In genomic region chr10:123007558-123008378, GRCh38 we compare ENCODE assay signal across 8 cellular contexts. TPM values are rescaled to one million over a fixed set of nuclear protein-coding genes. Genes with fewer than 3 reads are reported as not detected.
DNase-seq lines count a peak whose midpoint lies in the region; ATAC-seq and TF ChIP-seq lines count a peak whose summit lies in the region.

No MANE protein-coding gene starts in this region.

- no peaks in the 10 kb centered on the region for H3K9me3 ChIP-seq in parathyroid adenoma (ENCODE audit: control insufficient read depth, low read length)
- H3K9me3 ChIP-seq in vagina = no peaks in the 10 kb centered on the region

- no peaks in the 10 kb centered on the region for H3K27me3 ChIP-seq in parathyroid adenoma (ENCODE audit: control insufficient read depth, insufficient read depth, low read length)
- no peaks in the 10 kb centered on the region for H3K27me3 ChIP-seq in vagina

- H3K4me2 ChIP-seq in parathyroid adenoma (ENCODE audit: low read length) = peak overlapping the region; percentile 68

- intact Hi-C loops in vagina (cut with DNase I) = no loop called here

- H3K27me3 Mint-ChIP-seq in activated naive CD4-positive, alpha-beta T cell treated with anti-CD3 and anti-CD28 coated beads, Interleukin-2, amount 10 ng/mL, durations not matched to agents 7 days and 5 days = no peaks in the 10 kb centered on the region
- H3K27me3 Mint-ChIP-seq in glutamatergic neuron (ENCODE audit: unreplicated experiment) = peaks cover 9% of the 10 kb centered on the region

- peaks cover 41% of the 10 kb centered on the region for H3K4me1 Mint-ChIP-seq in activated naive CD4-positive, alpha-beta T cell treated with anti-CD3 and anti-CD28 coated beads, Interleukin-2, amount 10 ng/mL, durations not matched to agents 7 days and 5 days
- H3K4me1 Mint-ChIP-seq in glutamatergic neuron (ENCODE audit: low read depth, unreplicated experiment) = peaks cover 3% of the 10 kb centered on the region

- H3K27ac ChIP-seq in parathyroid adenoma = peak overlapping the region; percentile 68
- H3K27ac ChIP-seq in vagina = peak overlapping the region; percentile 95

- H3K27ac Mint-ChIP-seq in activated naive CD4-positive, alpha-beta T cell treated with anti-CD3 and anti-CD28 coated beads, Interleukin-2, amount 10 ng/mL, durations not matched to agents 7 days and 5 days = peak overlapping the region; percentile 98
- peak overlapping the region; percentile 97 for H3K27ac Mint-ChIP-seq in glutamatergic neuron (ENCODE audit: unreplicated experiment)

- peaks cover 44% of the 10 kb centered on the region for H3K79me2 ChIP-seq in parathyroid adenoma

- H3K36me3 ChIP-seq in parathyroid adenoma (ENCODE audit: control insufficient read depth, insufficient read depth, low read length) = no peaks in the 10 kb centered on the region
- no peaks in the 10 kb centered on the region for H3K36me3 ChIP-seq in vagina

- peak overlapping the region; percentile 83 for H2AFZ ChIP-seq in parathyroid adenoma

- H3K4me3 Mint-ChIP-seq in activated naive CD4-positive, alpha-beta T cell treated with anti-CD3 and anti-CD28 coated beads, Interleukin-2, amount 10 ng/mL, durations not matched to agents 7 days and 5 days = peak overlapping the region; percentile 97
- peak overlapping the region; percentile 99 for H3K4me3 Mint-ChIP-seq in glutamatergic neuron (ENCODE audit: unreplicated experiment)

- ATAC-seq in GM18909 (IDR thresholded peaks at IDR 0.05; ENCODE audit: poor library complexity, unreplicated experiment) = peak; percentile 41
- peak; percentile 22 for ATAC-seq in HG03457 (IDR thresholded peaks at IDR 0.05; ENCODE audit: unreplicated experiment)

- DNase-seq in AG08396 (ENCODE audit: low spot score) (peak; percentile 71), RPMI8226 (peak; percentile 61), glutamatergic neuron (no peak), vagina (ENCODE audit: extremely low spot score in 2 of 2) (no peak)
- peak; percentile 65 for DNase-seq in activated naive CD4-positive, alpha-beta T cell treated with anti-CD3 and anti-CD28 coated beads, Interleukin-2, amount 10 ng/mL, durations not matched to agents 7 days and 5 days

- H3K36me3 Mint-ChIP-seq in activated naive CD4-positive, alpha-beta T cell treated with anti-CD3 and anti-CD28 coated beads, Interleukin-2, amount 10 ng/mL, durations not matched to agents 7 days and 5 days = peaks cover 10% of the 10 kb centered on the region
- peaks cover 8% of the 10 kb centered on the region for H3K36me3 Mint-ChIP-seq in glutamatergic neuron (ENCODE audit: unreplicated experiment)

- H3K9me3 Mint-ChIP-seq in activated naive CD4-positive, alpha-beta T cell treated with anti-CD3 and anti-CD28 coated beads, Interleukin-2, amount 10 ng/mL, durations not matched to agents 7 days and 5 days = no peaks in the 10 kb centered on the region
- H3K9me3 Mint-ChIP-seq in glutamatergic neuron (ENCODE audit: unreplicated experiment) = peaks cover 8% of the 10 kb centered on the region

- CTCF ChIA-PET in activated naive CD4-positive, alpha-beta T cell treated with anti-CD3 and anti-CD28 coated beads, Interleukin-2, amount 10 ng/mL, durations not matched to agents 7 days and 5 days (lab: Charles Lee) = interaction anchor here (1.0 to 2.1 kb wide), 5 partner anchors 8 to 28 kb away, joined by 3 to 8 read pairs (median 3); partner anchors contain the start of gene PSTK

- H3K4me3 ChIP-seq in parathyroid adenoma (ENCODE audit: low read depth, low read length) (peak overlapping the region; percentile 84), vagina (peak overlapping the region; percentile 92 to 98)

- TF ChIP-seq POLR2A in vagina (IDR thresholded peaks at IDR 0.05) = no peak

- H3K9ac ChIP-seq in parathyroid adenoma = peak overlapping the region; percentile 28

- H3K4me1 ChIP-seq in parathyroid adenoma (no peaks in the 10 kb centered on the region), vagina (peaks cover 52% of the 10 kb centered on the region)

- no peak for TF ChIP-seq CTCF in glutamatergic neuron (IDR thresholded peaks at IDR 0.05; ENCODE audit: partially characterized antibody, unreplicated experiment)
- TF ChIP-seq CTCF in parathyroid adenoma (IDR thresholded peaks at IDR 0.05) = no peak
- no peak for TF ChIP-seq CTCF in vagina (IDR thresholded peaks at IDR 0.05)

RNA-seq across cellular contexts. Expression of gene IKZF5, which starts 0.8 kb away (rescaled TPM):
- total RNA-seq in glutamatergic neuron (ENCODE audit: unreplicated experiment) = 9.5 TPM
- 9.6 TPM for total RNA-seq in vagina

RNA-seq across cellular contexts. Expression of gene ACADSB, which starts 1.0 kb away (rescaled TPM):
- 9.9 TPM for total RNA-seq in glutamatergic neuron (ENCODE audit: unreplicated experiment)
- 10.3 TPM for total RNA-seq in vagina

RNA-seq across cellular contexts. Expression of gene PSTK, which starts 27.6 kb away (rescaled TPM):
- total RNA-seq in glutamatergic neuron (ENCODE audit: unreplicated experiment) = 3.8 TPM
- total RNA-seq in vagina = 8.6 TPM

RNA-seq across cellular contexts. Expression of gene C10orf88, which starts 53.7 kb away (rescaled TPM):
- total RNA-seq in glutamatergic neuron (ENCODE audit: unreplicated experiment) (14.0 TPM), vagina (5.6 TPM)

Comparison
In these comparisons a context has a peak if more than half of its experiments do, and no peak if none do; other contexts are left out.
1. DNase-seq: peak in AG08396 (single experiment), RPMI8226 (single experiment) and activated naive CD4-positive, alpha-beta T cell treated with anti-CD3 and anti-CD28 coated beads, Interleukin-2, amount 10 ng/mL, durations not matched to agents 7 days and 5 days (single experiment); none in glutamatergic neuron (single experiment) and vagina (0 of 2).